In the genomic region with DNA sequence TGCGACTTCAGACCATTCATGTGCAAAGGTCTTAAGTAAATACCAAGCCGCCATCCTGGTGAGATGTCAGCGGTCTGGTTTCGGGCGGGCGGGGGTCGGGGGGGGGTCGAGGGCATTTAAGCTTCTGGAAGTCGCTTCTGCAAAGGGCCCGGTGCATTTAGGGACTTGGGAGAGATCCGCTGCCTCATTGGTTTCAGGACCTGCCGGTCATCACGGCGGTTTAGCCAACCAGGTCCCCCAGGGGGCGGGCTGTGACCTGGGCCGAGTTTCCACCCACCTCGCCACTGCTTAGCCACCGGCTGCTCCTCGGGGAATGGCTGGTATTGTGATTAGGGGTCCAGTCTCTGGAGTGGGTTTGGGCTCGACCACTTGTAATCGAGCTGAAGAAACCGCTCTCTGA, we compare ENCODE assay signal across 9 cellular contexts. TPM values are rescaled to one million over a fixed set of nuclear protein-coding genes. Genes with fewer than 3 reads are reported as not detected.
DNase-seq lines count a peak whose midpoint lies in the region; FAIRE-seq and TF ChIP-seq lines count a peak whose summit lies in the region.
"Had no signal": no experiment of that assay in that cellular context is flagged by ENCODE, and none has a peak within 500 bp of the region (broad histone marks: within the 10 kb centered on the region; RNA-seq: fewer than 3 reads in every experiment).

No MANE protein-coding gene starts in this region.

- H3K27ac ChIP-seq in left ventricle myocardium inferior (replicated peaks) = no peak overlapping the region
- no peak overlapping the region for H3K27ac ChIP-seq in small intestine (ENCODE audit: low read depth in 1 of 2, low read length in 1 of 2)

- H3K36me3 Mint-ChIP-seq in activated T-cell treated with anti-CD3 and anti-CD28 coated beads, Interleukin-2, amount 50 U/mL, for 24 hours (ENCODE audit: low read depth) = peaks cover 11% of the 10 kb centered on the region
- H3K36me3 Mint-ChIP-seq: activated naive CD4-positive, alpha-beta T cell treated with anti-CD3 and anti-CD28 coated beads, Interleukin-2, amount 50 U/mL, for 72 hours had no signal

- TF ChIP-seq CTCF in D721Med (IDR thresholded peaks at IDR 0.05; ENCODE audit: insufficient read depth, missing control alignments) (no peak), left ventricle myocardium inferior (IDR thresholded peaks at IDR 0.05; ENCODE audit: borderline replicate concordance) (no peak)

- H3K9me3 ChIP-seq in MG63 (no peaks in the 10 kb centered on the region), left ventricle myocardium inferior (replicated peaks) (no peaks in the 10 kb centered on the region), small intestine (ENCODE audit: control insufficient read depth, low read depth) (no peaks in the 10 kb centered on the region)

- no peaks in the 10 kb centered on the region for H3K9me3 Mint-ChIP-seq in activated T-cell treated with anti-CD3 and anti-CD28 coated beads, Interleukin-2, amount 50 U/mL, for 24 hours
- H3K9me3 Mint-ChIP-seq: activated naive CD4-positive, alpha-beta T cell treated with anti-CD3 and anti-CD28 coated beads, Interleukin-2, amount 50 U/mL, for 72 hours had no signal

- WGBS in small intestine, 3 donors = 13 to 19% (median 15%) methylated on average over 21 to 22 of the region's 22 CpGs

- no peak overlapping the region for H3K4me3 Mint-ChIP-seq in activated T-cell treated with anti-CD3 and anti-CD28 coated beads, Interleukin-2, amount 50 U/mL, for 24 hours

- intact Hi-C loops in left ventricle myocardium inferior (cut with micrococcal nuclease) = no loop called here

- H3K36me3 ChIP-seq in MG63 (no peaks in the 10 kb centered on the region; the same call in 1 of the 2 replicates), left ventricle myocardium inferior (no peaks in the 10 kb centered on the region), small intestine (ENCODE audit: control insufficient read depth in 2 of 2, insufficient read depth in 2 of 2, low read length in 2 of 2) (no peaks in the 10 kb centered on the region)

- H3K27me3 ChIP-seq in MG63 (no peaks in the 10 kb centered on the region), left ventricle myocardium inferior (ENCODE audit: low read depth) (no peaks in the 10 kb centered on the region), small intestine (ENCODE audit: control insufficient read depth in 2 of 2, insufficient read depth in 2 of 2, low read length in 2 of 2) (no peaks in the 10 kb centered on the region)

- peaks cover 3% of the 10 kb centered on the region for H3K27me3 Mint-ChIP-seq in activated T-cell treated with anti-CD3 and anti-CD28 coated beads, Interleukin-2, amount 50 U/mL, for 24 hours

- H3K4me1 ChIP-seq in left ventricle myocardium inferior (peaks cover 14% of the 10 kb centered on the region), small intestine (ENCODE audit: control insufficient read depth in 2 of 2, insufficient read depth in 1 of 2, low read depth in 1 of 2, low read length in 1 of 2) (no peaks in the 10 kb centered on the region)

- peaks cover 8% of the 10 kb centered on the region for H3K4me1 Mint-ChIP-seq in activated T-cell treated with anti-CD3 and anti-CD28 coated beads, Interleukin-2, amount 50 U/mL, for 24 hours (ENCODE audit: low read depth)

- H3K4me3 ChIP-seq in MG63 (no peak overlapping the region), left ventricle myocardium inferior (peak overlapping the region; percentile 39), small intestine (ENCODE audit: low read depth in 1 of 2, low read length in 2 of 2) (no peak overlapping the region)

- FAIRE-seq in D721Med (lab: Jason Lieb, UNC) (no peak), small intestine (lab: Jason Lieb, UNC) (no peak), urothelium cell line (lab: Jason Lieb, UNC) (no peak)

- DNase-seq in D721Med (ENCODE audit: insufficient read length, low spot score) (peak; percentile 91), MG63 (peak; percentile 87), left ventricle myocardium inferior (peak; percentile 80), small intestine (peak; percentile 43), globus pallidus (ENCODE audit: low spot score) (no peak), RKO (ENCODE audit: low spot score) (no peak), urothelium cell line (ENCODE audit: low spot score) (no peak)
- peak; percentile 68 for DNase-seq in activated T-cell treated with anti-CD3 and anti-CD28 coated beads, Interleukin-2, amount 50 U/mL, for 24 hours

- no peak overlapping the region for H3K27ac Mint-ChIP-seq in activated T-cell treated with anti-CD3 and anti-CD28 coated beads, Interleukin-2, amount 50 U/mL, for 24 hours
- H3K27ac Mint-ChIP-seq: activated naive CD4-positive, alpha-beta T cell treated with anti-CD3 and anti-CD28 coated beads, Interleukin-2, amount 50 U/mL, for 72 hours had no signal

RNA-seq across cellular contexts. Expression of gene ANKLE1, which starts 7.8 kb away (rescaled TPM):
- total RNA-seq in MG63 (2014; rRNA removed; shearing (Covaris generic); ENCODE audit: low replicate concordance) = 0.10 and 0.46 TPM in 2 replicates
- 0.11 TPM for total RNA-seq in left ventricle myocardium inferior
- polyA plus RNA-seq in small intestine = under 1 TPM in 2 of 3 donors, not detected in 1; 0.15 to 0.22 TPM

RNA-seq across cellular contexts. Expression of gene ABHD8, which starts 13.7 kb away (rescaled TPM):
- 1.3 TPM in 1 of 2 replicates, not detected in the other for total RNA-seq in MG63 (2014; rRNA removed; shearing (Covaris generic); ENCODE audit: low replicate concordance)
- total RNA-seq in left ventricle myocardium inferior = 11.7 TPM
- polyA plus RNA-seq in small intestine = 1 to 10 TPM; 2.2 to 5.1 (median 3.5) TPM

RNA-seq across cellular contexts. Expression of gene MRPL34, which starts 16.2 kb away (rescaled TPM):
- total RNA-seq in MG63 (2014; rRNA removed; shearing (Covaris generic); ENCODE audit: low replicate concordance) = 17.2 and 26.2 TPM in 2 replicates
- 206 TPM for total RNA-seq in left ventricle myocardium inferior
- 100 to 1,000 TPM; 199 to 404 (median 356) TPM for polyA plus RNA-seq in small intestine

RNA-seq across cellular contexts. Expression of gene DDA1, which starts 19.9 kb away (rescaled TPM):
- 9.1 and 11.6 TPM in 2 replicates for total RNA-seq in MG63 (2014; rRNA removed; shearing (Covaris generic); ENCODE audit: low replicate concordance)
- total RNA-seq in left ventricle myocardium inferior = 35.7 TPM
- 10 to 100 TPM; 48.6 to 57.5 (median 49.2) TPM for polyA plus RNA-seq in small intestine

RNA-seq across cellular contexts. Expression of gene BABAM1, which starts 22.2 kb away (rescaled TPM):
- total RNA-seq in MG63 (2014; rRNA removed; shearing (Covaris generic); ENCODE audit: low replicate concordance) = 112 and 258 TPM in 2 replicates
- total RNA-seq in left ventricle myocardium inferior = 72.7 TPM
- polyA plus RNA-seq in small intestine = 10 to 100 TPM; 75.3 to 82.7 (median 75.4) TPM

Comparison
In these comparisons a context has a peak if more than half of its experiments do, and no peak if none do; other contexts are left out.
1. DNase-seq: peak in D721Med (single experiment), MG63 (single experiment), activated T-cell treated with anti-CD3 and anti-CD28 coated beads, Interleukin-2, amount 50 U/mL, for 24 hours (single experiment), left ventricle myocardium inferior (single experiment) and small intestine (single experiment); none in globus pallidus (single experiment), RKO (single experiment) and urothelium cell line (single experiment).